In genomic region chr5:105581988-105582690, GRCh38 we compare ENCODE assay signal across 16 cellular contexts.
A peak's percentile ranks its signal among the peaks of the same experiment; 100 is the strongest.
DNase-seq lines count a peak whose midpoint lies in the region; ATAC-seq and TF ChIP-seq lines count a peak whose summit lies in the region.
"Had no signal": no experiment of that assay in that cellular context is flagged by ENCODE, and none has a peak within 500 bp of the region (broad histone marks: within the 10 kb centered on the region; RNA-seq: fewer than 3 reads in every experiment).

No MANE protein-coding gene starts in this region.

- no peaks in the 10 kb centered on the region for H3K9me3 ChIP-seq in OCI-LY3 (ENCODE audit: insufficient read depth, low read length)
- H3K9me3 ChIP-seq: Caco-2 had no signal

- peaks cover 9% of the 10 kb centered on the region for H3K4me1 ChIP-seq in OCI-LY3 (ENCODE audit: low read length)
- H3K4me1 ChIP-seq: Caco-2 had no signal

- H2AFZ ChIP-seq in OCI-LY3 (ENCODE audit: low read depth, low read length) = peak overlapping the region; percentile 33
- H2AFZ ChIP-seq: GM23248 had no signal

- H3K9me3 Mint-ChIP-seq in nephron progenitor cell = no peaks in the 10 kb centered on the region
- peaks cover 9 to 14% of the 10 kb centered on the region in 2 donors for H3K9me3 Mint-ChIP-seq in effector memory CD8-positive, alpha-beta T cell

- H3K4me3 ChIP-seq in OCI-LY3 (ENCODE audit: low read length) = no peak overlapping the region
- H3K4me3 ChIP-seq: GM23248 had no signal

- H3K4me1 Mint-ChIP-seq in nephron progenitor cell = no peaks in the 10 kb centered on the region
- no peaks in the 10 kb centered on the region for H3K4me1 Mint-ChIP-seq in effector memory CD8-positive, alpha-beta T cell (ENCODE audit: low read depth in 2 of 2)

- no peaks in the 10 kb centered on the region for H3K36me3 Mint-ChIP-seq in nephron progenitor cell (ENCODE audit: low read depth)
- H3K36me3 Mint-ChIP-seq in effector memory CD8-positive, alpha-beta T cell (ENCODE audit: insufficient read depth) = no peaks in the 10 kb centered on the region

- H3K4me3 Mint-ChIP-seq in nephron progenitor cell = no peak overlapping the region
- no peak overlapping the region for H3K4me3 Mint-ChIP-seq in effector memory CD8-positive, alpha-beta T cell

- H3K36me3 ChIP-seq in OCI-LY3 (replicated peaks; ENCODE audit: low read depth, low read length) = no peaks in the 10 kb centered on the region

- no peak for ATAC-seq in effector memory CD8-positive, alpha-beta T cell (replicated peaks)
- no peak for ATAC-seq in left lobe of liver

- no peaks in the 10 kb centered on the region for H3K27me3 ChIP-seq in OCI-LY3 (ENCODE audit: low read depth, low read length)

- no peak for TF ChIP-seq CTCF in OCI-LY3 (IDR thresholded peaks at IDR 0.05; ENCODE audit: low read depth, low read length)
- TF ChIP-seq CTCF in nephron progenitor cell (IDR thresholded peaks at IDR 0.05) = no peak

- peak overlapping the region; percentile 26; the same call in 1 of the 2 replicates for H3K4me2 ChIP-seq in OCI-LY3 (ENCODE audit: low read length)

- no peaks in the 10 kb centered on the region for H3K79me2 ChIP-seq in OCI-LY3 (ENCODE audit: low read length)

- H3K27ac ChIP-seq in OCI-LY3 (ENCODE audit: low read length) = no peak overlapping the region
- H3K27ac ChIP-seq: C4-2B, GM23248, HL-60, RWPE1 had no signal

- H4K20me1 ChIP-seq in OCI-LY3 (ENCODE audit: insufficient read depth, low read length) = no peaks in the 10 kb centered on the region

- H3K9ac ChIP-seq in OCI-LY3 (ENCODE audit: low read length) = no peak overlapping the region
- H3K9ac ChIP-seq: GM23248 had no signal

- H3K27me3 Mint-ChIP-seq in nephron progenitor cell (ENCODE audit: low read depth, poor library complexity) = peaks cover 4% of the 10 kb centered on the region
- no peaks in the 10 kb centered on the region for H3K27me3 Mint-ChIP-seq in effector memory CD8-positive, alpha-beta T cell

- peak overlapping the region; percentile 66 for H3K27ac Mint-ChIP-seq in nephron progenitor cell
- no peak overlapping the region for H3K27ac Mint-ChIP-seq in effector memory CD8-positive, alpha-beta T cell

- DNase-seq in NCI-H510A treated with DMSO at 0.1 percent for 48 hours (lab: John Stamatoyannopoulos, UW) = peak; percentile 38
- no peak for DNase-seq in NCI-H510A (lab: John Stamatoyannopoulos, UW)
- DNase-seq in NCI-H2196 treated with DMSO at 0.1 percent for 48 hours (lab: John Stamatoyannopoulos, UW; ENCODE audit: unreplicated experiment) = peak; percentile 31
- no peak for DNase-seq in nephron progenitor cell
- DNase-seq in effector memory CD8-positive, alpha-beta T cell = no peak
- no peak for DNase-seq in T-helper 1 cell
- no peak for DNase-seq in left lobe of liver (ENCODE audit: low spot score)
- DNase-seq: 8988T, Caco-2, DMS79, GM23248, OCI-M1 had no signal

Comparison
In these comparisons a context has a peak if more than half of its experiments do, and no peak if none do; other contexts are left out.
1. DNase-seq: peak in NCI-H510A treated with DMSO at 0.1 percent for 48 hours (single experiment) and NCI-H2196 treated with DMSO at 0.1 percent for 48 hours (single experiment); none in NCI-H510A (single experiment), nephron progenitor cell (single experiment), effector memory CD8-positive, alpha-beta T cell (0 of 3), T-helper 1 cell (0 of 5) and left lobe of liver (single experiment).